1 cellular context compared by ENCODE assay signal in the genomic region with DNA sequence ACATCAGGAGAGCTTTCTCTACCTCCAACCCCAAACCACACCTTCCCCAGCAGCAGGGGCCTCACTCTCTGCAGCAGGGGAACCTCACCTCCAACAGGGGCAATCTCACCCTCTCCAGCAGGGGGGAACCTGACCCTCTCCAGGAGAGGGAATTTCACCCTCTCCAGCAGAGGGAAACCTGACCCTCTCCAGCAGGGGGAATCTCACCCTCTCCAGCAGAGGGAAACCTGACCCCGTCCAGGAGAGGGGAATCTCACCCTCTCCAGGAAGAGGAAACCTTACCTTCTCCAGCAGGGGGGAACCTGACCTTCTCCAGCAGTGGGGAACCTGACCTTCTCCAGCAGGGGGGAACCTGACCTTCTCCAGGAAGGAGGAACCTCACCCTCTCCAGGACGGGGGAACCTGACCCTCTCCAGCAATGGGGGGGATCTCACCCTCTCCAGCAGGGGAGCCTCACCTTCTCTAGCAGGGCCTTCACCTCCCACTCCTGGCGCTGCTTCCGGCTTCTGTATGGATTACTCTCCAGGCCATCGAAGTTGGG.
A peak's percentile ranks its signal among the peaks of the same experiment; 100 is the strongest.
TF ChIP-seq lines count a peak whose summit lies in the region.

No MANE protein-coding gene starts in this region.

TF ChIP-seq in HepG2, 621 proteins besides CTCF, POLR2A, EP300 and RAD21 (continued from another document and continues in another):
- TF ChIP-seq HMGXB3 (CRISPR knock-in tag; IDR thresholded peaks at IDR 0.05; ENCODE audit: borderline replicate concordance) (no peak), ZNF557 (CRISPR knock-in tag; IDR thresholded peaks at IDR 0.05) (no peak), ZNF670 (CRISPR knock-in tag; IDR thresholded peaks at IDR 0.05; ENCODE audit: borderline replicate concordance) (no peak), ZFP90 (CRISPR knock-in tag; IDR thresholded peaks at IDR 0.05; ENCODE audit: borderline replicate concordance) (no peak), SOX13 (IDR thresholded peaks at IDR 0.05) (no peak), SOX13 (CRISPR knock-in tag; conservative IDR thresholded peaks at IDR 0.05 in 1 of 2, IDR thresholded peaks at IDR 0.05 in 1 of 2) (no peak), ZNF572 (CRISPR knock-in tag; IDR thresholded peaks at IDR 0.05) (no peak; the same call in 1 of the 2 replicates), PPARG (CRISPR knock-in tag; conservative IDR thresholded peaks at IDR 0.05) (no peak), CREM (IDR thresholded peaks at IDR 0.05) (no peak), CREM (CRISPR knock-in tag; IDR thresholded peaks at IDR 0.05) (no peak), SRSF9 (IDR thresholded peaks at IDR 0.05; ENCODE audit: borderline replicate concordance, insufficient read depth, low read depth, low read length, poor library complexity, severe bottlenecking) (no peak), ATAD3A (CRISPR knock-in tag; IDR thresholded peaks at IDR 0.05) (no peak), TOPORS (CRISPR knock-in tag; IDR thresholded peaks at IDR 0.05) (no peak), TP53 (CRISPR knock-in tag; conservative IDR thresholded peaks at IDR 0.05) (no peak), E2F5 (CRISPR knock-in tag; conservative IDR thresholded peaks at IDR 0.05) (no peak), ZNF513 (CRISPR knock-in tag; conservative IDR thresholded peaks at IDR 0.05) (no peak), TBX3 (IDR thresholded peaks at IDR 0.05; ENCODE audit: borderline replicate concordance) (no peak), ATF7-NPFF (CRISPR knock-in tag; IDR thresholded peaks at IDR 0.05; ENCODE audit: low read depth) (0 out of 2 replicates have a peak, but pooled peaks have one; percentile 14), REL (CRISPR knock-in tag; conservative IDR thresholded peaks at IDR 0.05) (no peak), FLYWCH1 (CRISPR knock-in tag; IDR thresholded peaks at IDR 0.05) (no peak), SMARCE1 (IDR thresholded peaks at IDR 0.05; ENCODE audit: borderline replicate concordance) (no peak), SRY (CRISPR knock-in tag; IDR thresholded peaks at IDR 0.05) (no peak), WIZ (CRISPR knock-in tag; IDR thresholded peaks at IDR 0.05) (no peak), LCORL (IDR thresholded peaks at IDR 0.05) (no peak), LCORL (CRISPR knock-in tag; IDR thresholded peaks at IDR 0.05) (peak; percentile 78), ZNF44 (CRISPR knock-in tag; IDR thresholded peaks at IDR 0.05) (no peak), NRL (CRISPR knock-in tag; IDR thresholded peaks at IDR 0.05; ENCODE audit: borderline replicate concordance) (no peak), ZBTB4 (CRISPR knock-in tag; IDR thresholded peaks at IDR 0.05; ENCODE audit: borderline replicate concordance) (peak; percentile 9; the same call in 1 of the 2 replicates), ZNF30 (CRISPR knock-in tag; IDR thresholded peaks at IDR 0.05) (no peak), ZNF567 (CRISPR knock-in tag; IDR thresholded peaks at IDR 0.05; ENCODE audit: borderline replicate concordance) (no peak)
- TF ChIP-seq, protein P1, sequence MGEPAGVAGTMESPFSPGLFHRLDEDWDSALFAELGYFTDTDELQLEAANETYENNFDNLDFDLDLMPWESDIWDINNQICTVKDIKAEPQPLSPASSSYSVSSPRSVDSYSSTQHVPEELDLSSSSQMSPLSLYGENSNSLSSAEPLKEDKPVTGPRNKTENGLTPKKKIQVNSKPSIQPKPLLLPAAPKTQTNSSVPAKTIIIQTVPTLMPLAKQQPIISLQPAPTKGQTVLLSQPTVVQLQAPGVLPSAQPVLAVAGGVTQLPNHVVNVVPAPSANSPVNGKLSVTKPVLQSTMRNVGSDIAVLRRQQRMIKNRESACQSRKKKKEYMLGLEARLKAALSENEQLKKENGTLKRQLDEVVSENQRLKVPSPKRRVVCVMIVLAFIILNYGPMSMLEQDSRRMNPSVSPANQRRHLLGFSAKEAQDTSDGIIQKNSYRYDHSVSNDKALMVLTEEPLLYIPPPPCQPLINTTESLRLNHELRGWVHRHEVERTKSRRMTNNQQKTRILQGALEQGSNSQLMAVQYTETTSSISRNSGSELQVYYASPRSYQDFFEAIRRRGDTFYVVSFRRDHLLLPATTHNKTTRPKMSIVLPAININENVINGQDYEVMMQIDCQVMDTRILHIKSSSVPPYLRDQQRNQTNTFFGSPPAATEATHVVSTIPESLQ (CRISPR knock-in tag; conservative IDR thresholded peaks at IDR 0.05): no peak
- TF ChIP-seq, protein P2, sequence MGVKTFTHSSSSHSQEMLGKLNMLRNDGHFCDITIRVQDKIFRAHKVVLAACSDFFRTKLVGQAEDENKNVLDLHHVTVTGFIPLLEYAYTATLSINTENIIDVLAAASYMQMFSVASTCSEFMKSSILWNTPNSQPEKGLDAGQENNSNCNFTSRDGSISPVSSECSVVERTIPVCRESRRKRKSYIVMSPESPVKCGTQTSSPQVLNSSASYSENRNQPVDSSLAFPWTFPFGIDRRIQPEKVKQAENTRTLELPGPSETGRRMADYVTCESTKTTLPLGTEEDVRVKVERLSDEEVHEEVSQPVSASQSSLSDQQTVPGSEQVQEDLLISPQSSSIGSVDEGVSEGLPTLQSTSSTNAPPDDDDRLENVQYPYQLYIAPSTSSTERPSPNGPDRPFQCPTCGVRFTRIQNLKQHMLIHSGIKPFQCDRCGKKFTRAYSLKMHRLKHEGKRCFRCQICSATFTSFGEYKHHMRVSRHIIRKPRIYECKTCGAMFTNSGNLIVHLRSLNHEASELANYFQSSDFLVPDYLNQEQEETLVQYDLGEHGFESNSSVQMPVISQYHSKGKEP (CRISPR knock-in tag; IDR thresholded peaks at IDR 0.05): no peak
- TF ChIP-seq, protein P3, sequence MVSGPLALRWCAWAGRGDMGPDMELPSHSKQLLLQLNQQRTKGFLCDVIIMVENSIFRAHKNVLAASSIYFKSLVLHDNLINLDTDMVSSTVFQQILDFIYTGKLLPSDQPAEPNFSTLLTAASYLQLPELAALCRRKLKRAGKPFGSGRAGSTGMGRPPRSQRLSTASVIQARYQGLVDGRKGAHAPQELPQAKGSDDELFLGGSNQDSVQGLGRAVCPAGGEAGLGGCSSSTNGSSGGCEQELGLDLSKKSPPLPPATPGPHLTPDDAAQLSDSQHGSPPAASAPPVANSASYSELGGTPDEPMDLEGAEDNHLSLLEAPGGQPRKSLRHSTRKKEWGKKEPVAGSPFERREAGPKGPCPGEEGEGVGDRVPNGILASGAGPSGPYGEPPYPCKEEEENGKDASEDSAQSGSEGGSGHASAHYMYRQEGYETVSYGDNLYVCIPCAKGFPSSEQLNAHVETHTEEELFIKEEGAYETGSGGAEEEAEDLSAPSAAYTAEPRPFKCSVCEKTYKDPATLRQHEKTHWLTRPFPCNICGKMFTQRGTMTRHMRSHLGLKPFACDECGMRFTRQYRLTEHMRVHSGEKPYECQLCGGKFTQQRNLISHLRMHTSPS (CRISPR knock-in tag; IDR thresholded peaks at IDR 0.05; ENCODE audit: low read depth): no peak
- TF ChIP-seq, protein P4, sequence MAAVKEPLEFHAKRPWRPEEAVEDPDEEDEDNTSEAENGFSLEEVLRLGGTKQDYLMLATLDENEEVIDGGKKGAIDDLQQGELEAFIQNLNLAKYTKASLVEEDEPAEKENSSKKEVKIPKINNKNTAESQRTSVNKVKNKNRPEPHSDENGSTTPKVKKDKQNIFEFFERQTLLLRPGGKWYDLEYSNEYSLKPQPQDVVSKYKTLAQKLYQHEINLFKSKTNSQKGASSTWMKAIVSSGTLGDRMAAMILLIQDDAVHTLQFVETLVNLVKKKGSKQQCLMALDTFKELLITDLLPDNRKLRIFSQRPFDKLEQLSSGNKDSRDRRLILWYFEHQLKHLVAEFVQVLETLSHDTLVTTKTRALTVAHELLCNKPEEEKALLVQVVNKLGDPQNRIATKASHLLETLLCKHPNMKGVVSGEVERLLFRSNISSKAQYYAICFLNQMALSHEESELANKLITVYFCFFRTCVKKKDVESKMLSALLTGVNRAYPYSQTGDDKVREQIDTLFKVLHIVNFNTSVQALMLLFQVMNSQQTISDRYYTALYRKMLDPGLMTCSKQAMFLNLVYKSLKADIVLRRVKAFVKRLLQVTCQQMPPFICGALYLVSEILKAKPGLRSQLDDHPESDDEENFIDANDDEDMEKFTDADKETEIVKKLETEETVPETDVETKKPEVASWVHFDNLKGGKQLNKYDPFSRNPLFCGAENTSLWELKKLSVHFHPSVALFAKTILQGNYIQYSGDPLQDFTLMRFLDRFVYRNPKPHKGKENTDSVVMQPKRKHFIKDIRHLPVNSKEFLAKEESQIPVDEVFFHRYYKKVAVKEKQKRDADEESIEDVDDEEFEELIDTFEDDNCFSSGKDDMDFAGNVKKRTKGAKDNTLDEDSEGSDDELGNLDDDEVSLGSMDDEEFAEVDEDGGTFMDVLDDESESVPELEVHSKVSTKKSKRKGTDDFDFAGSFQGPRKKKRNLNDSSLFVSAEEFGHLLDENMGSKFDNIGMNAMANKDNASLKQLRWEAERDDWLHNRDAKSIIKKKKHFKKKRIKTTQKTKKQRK (IDR thresholded peaks at IDR 0.05; ENCODE audit: low read length): no peak
- TF ChIP-seq, protein P5, sequence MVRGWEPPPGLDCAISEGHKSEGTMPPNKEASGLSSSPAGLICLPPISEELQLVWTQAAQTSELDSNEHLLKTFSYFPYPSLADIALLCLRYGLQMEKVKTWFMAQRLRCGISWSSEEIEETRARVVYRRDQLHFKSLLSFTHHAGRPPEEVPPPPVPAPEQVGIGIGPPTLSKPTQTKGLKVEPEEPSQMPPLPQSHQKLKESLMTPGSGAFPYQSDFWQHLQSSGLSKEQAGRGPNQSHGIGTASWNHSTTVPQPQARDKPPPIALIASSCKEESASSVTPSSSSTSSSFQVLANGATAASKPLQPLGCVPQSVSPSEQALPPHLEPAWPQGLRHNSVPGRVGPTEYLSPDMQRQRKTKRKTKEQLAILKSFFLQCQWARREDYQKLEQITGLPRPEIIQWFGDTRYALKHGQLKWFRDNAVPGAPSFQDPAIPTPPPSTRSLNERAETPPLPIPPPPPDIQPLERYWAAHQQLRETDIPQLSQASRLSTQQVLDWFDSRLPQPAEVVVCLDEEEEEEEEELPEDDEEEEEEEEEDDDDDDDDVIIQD (CRISPR knock-in tag; IDR thresholded peaks at IDR 0.05; ENCODE audit: low read depth): 0 out of 2 replicates have a peak, but pooled peaks have one; percentile 25
